In genomic region chr12:124992874-124993567, GRCh38 we compare ENCODE assay signal across 1 cellular context.
TF ChIP-seq lines count a peak whose summit lies in the region.

No MANE protein-coding gene starts in this region.

TF ChIP-seq in K562, 482 proteins besides CTCF, POLR2A, EP300 and RAD21 (continued from another document):
- TF ChIP-seq ZBTB40 (IDR thresholded peaks at IDR 0.05) (peak; percentile 49; the same call in 1 of the 2 replicates), ZBTB40 (CRISPR knock-in tag; IDR thresholded peaks at IDR 0.05) (no peak), ZNF707 (CRISPR knock-in tag; conservative IDR thresholded peaks at IDR 0.05) (no peak), PRDM10 (IDR thresholded peaks at IDR 0.05; ENCODE audit: partially characterized antibody) (peak; percentile 36), SREBF1 (IDR thresholded peaks at IDR 0.05; ENCODE audit: borderline replicate concordance, low read depth, low read length) (no peak)
TF ChIP-seq in K562: peak in this region for 51.
